ENCODE assay signal across 32 cellular contexts in genomic region chrX:72676465-72676864, GRCh38.
"Had no signal": no experiment of that assay in that cellular context is flagged by ENCODE, and none has a peak within 500 bp of the region (broad histone marks: within the 10 kb centered on the region; RNA-seq: fewer than 3 reads in every experiment).

No MANE protein-coding gene starts in this region.

- H3K36me3 ChIP-seq: breast epithelium, MG63, SJSA1 had no signal

- H2AFZ ChIP-seq: PC-9 had no signal

- H3K9ac ChIP-seq: SK-N-SH had no signal

- H3K27me3 ChIP-seq: ascending aorta, body of pancreas, MG63, SJSA1 had no signal

- ATAC-seq: activated CD4-positive, alpha-beta T cell treated with anti-CD3 and anti-CD28 coated beads for 36 hours; activated CD4-positive, CD25-positive, alpha-beta regulatory T cell treated with anti-CD3 and anti-CD28 coated beads, Interleukin-2, amount 50 U/mL, for 24 hours; activated CD8-positive, alpha-beta T cell treated with anti-CD3 and anti-CD28 coated beads, Interleukin-2, amount 10 ng/mL, durations not matched to agents 7 days and 5 days; body of pancreas; WTC11 had no signal

- H3K4me3 ChIP-seq: ascending aorta, body of pancreas, breast epithelium, MG63, PC-9, SJSA1 had no signal

- DNase-seq: activated CD4-positive, alpha-beta T cell treated with anti-CD3 and anti-CD28 coated beads for 36 hours; activated CD4-positive, alpha-beta T cell treated with anti-CD3 and anti-CD28 coated beads, Interleukin-2, amount 10 ng/mL, durations not matched to agents 7 days and 5 days; activated CD4-positive, alpha-beta T cell treated with anti-CD3 and anti-CD28 coated beads, Interleukin-2, amount 50 U/mL, for 48 hours; activated CD8-positive, alpha-beta T cell treated with anti-CD3 and anti-CD28 coated beads, Interleukin-2, amount 10 ng/mL, durations not matched to agents 7 days and 5 days; activated gamma-delta T cell; activated naive CD4-positive, alpha-beta T cell treated with Interleukin-2 at 50 U/mL for 16 hours; activated naive CD8-positive, alpha-beta T cell treated with anti-CD3 and anti-CD28 coated beads, Interleukin-2, amount 10 ng/mL, durations not matched to agents 7 days and 5 days; activated T-cell treated with anti-CD3 and anti-CD28 coated beads, Interleukin-2, amount 50 U/mL, for 24 hours; amygdala; body of pancreas; cerebellar nuclear complex; Kasumi-1; MG63; NCI-H1048; NCI-H1105 treated with DMSO at 0.1 percent for 48 hours; NCI-H1436; NCI-H1694; NCI-H1930; NCI-H2081 treated with DMSO at 0.1 percent for 48 hours; NCI-H226; NCI-H446 treated with DMSO at 0.1 percent for 48 hours; NCI-H526; NCI-H748 treated with DMSO at 0.1 percent for 48 hours; NK-92 treated with Interleukin-12 subunit alpha and Interleukin-12 subunit beta, amount 100 ng/mL, for 24 hours; PC-9; SHP77; SK-N-SH had no signal

- H3K9me2 ChIP-seq: SK-N-SH had no signal

- H3K27ac ChIP-seq: ascending aorta, body of pancreas, breast epithelium, PC-9, SJSA1 had no signal

- H3K4me2 ChIP-seq: PC-9, SK-N-SH had no signal

- H3K4me1 ChIP-seq: ascending aorta, body of pancreas, breast epithelium, SJSA1 had no signal

- H3K9me3 ChIP-seq: ascending aorta, body of pancreas, breast epithelium, MG63, SJSA1, SK-N-SH had no signal
